In genomic region chr3:29468150-29468549, GRCh38 we compare ENCODE assay signal across 17 cellular contexts.
DNase-seq lines count a peak whose midpoint lies in the region; ATAC-seq, FAIRE-seq and TF ChIP-seq lines count a peak whose summit lies in the region.
"Had no signal": no experiment of that assay in that cellular context is flagged by ENCODE, and none has a peak within 500 bp of the region (broad histone marks: within the 10 kb centered on the region; RNA-seq: fewer than 3 reads in every experiment).

No MANE protein-coding gene starts in this region.

- H3K36me3 ChIP-seq in SJCRH30 (no peaks in the 10 kb centered on the region), H1 (ENCODE audit: control insufficient read depth in 2 of 4, insufficient read depth in 4 of 4, low read length in 3 of 4) (no peaks in the 10 kb centered on the region)
- H3K36me3 ChIP-seq in CD4-positive, alpha-beta memory T cell (ENCODE audit: insufficient read depth, low read length), result no peaks in the 10 kb centered on the region
- H3K36me3 ChIP-seq: MG63 had no signal

- H2BK120ac ChIP-seq in H1 (replicated peaks; ENCODE audit: low read depth, low read length), result no peak overlapping the region

- H3K23ac ChIP-seq in H1 (ENCODE audit: insufficient read length), result no peak overlapping the region

- TF ChIP-seq POLR2A in H1 (IDR thresholded peaks at IDR 0.05; ENCODE audit: control extremely low read depth in 1 of 2, low read depth in 2 of 2, low read length in 2 of 2), result no peak

- ATAC-seq in activated CD4-positive, CD25-positive, alpha-beta regulatory T cell treated with anti-CD3 and anti-CD28 coated beads, Interleukin-2, amount 50 U/mL, for 24 hours, result no peak
- ATAC-seq in HG02885 (IDR thresholded peaks at IDR 0.05; ENCODE audit: poor library complexity, unreplicated experiment), result no peak
- ATAC-seq in HG03045 (IDR thresholded peaks at IDR 0.05; ENCODE audit: unreplicated experiment), result no peak

- intact Hi-C loops in CD4-positive, alpha-beta memory T cell (cut with micrococcal nuclease), result no loop called here

- H3K9me3 ChIP-seq in SJCRH30 (replicated peaks), result no peaks in the 10 kb centered on the region
- H3K9me3 ChIP-seq in H1 (ENCODE audit: insufficient read depth in 2 of 2, low read depth in 1 of 2, low read length in 1 of 2), result no peaks in the 10 kb centered on the region
- no peaks in the 10 kb centered on the region for H3K9me3 ChIP-seq in CD4-positive, alpha-beta memory T cell (ENCODE audit: control insufficient read depth in 1 of 2, low read length in 2 of 2)
- H3K9me3 ChIP-seq: MG63, SK-N-SH had no signal

- no peaks in the 10 kb centered on the region for H3K79me1 ChIP-seq in H1 (ENCODE audit: low read depth, low read length)

- 89% methylated on average over 4 of the region's 4 CpGs; no CpG with 5 or more reads in 1 of the 2 experiments for WGBS in H1 (ENCODE audit: extremely low coverage in 1 of 2, insufficient coverage in 1 of 2, insufficient read length in 1 of 2, insufficient replicate concordance in 2 of 2, low coverage in 1 of 2, low lambda C conversion rate in 2 of 2, missing lambda C conversion rate in 1 of 2), 2 experiments

- no peak overlapping the region for H3K4me2 ChIP-seq in H1 (ENCODE audit: insufficient read depth in 1 of 2, low read depth in 2 of 2, low read length in 2 of 2)
- H3K4me2 ChIP-seq: PC-9, SK-N-SH had no signal

- H2AFZ ChIP-seq in H1 (ENCODE audit: low read length), result no peak overlapping the region
- H2AFZ ChIP-seq: PC-9 had no signal

- no peak for TF ChIP-seq RAD21 in H1 (IDR thresholded peaks at IDR 0.05 in 1 of 2, conservative IDR thresholded peaks at IDR 0.05 in 1 of 2; ENCODE audit: low read depth in 2 of 2, low read length in 2 of 2)

- no peak overlapping the region for H3K9ac ChIP-seq in H1 (replicated peaks in 1 of 4; ENCODE audit: extremely low read depth in 1 of 4, low read depth in 3 of 4, low read length in 3 of 4)
- H3K9ac ChIP-seq: SK-N-SH had no signal

- no peak overlapping the region for H3K4ac ChIP-seq in H1 (replicated peaks; ENCODE audit: insufficient read length, low read depth, low read length)

- H3K4me3 Mint-ChIP-seq in CD4-positive, alpha-beta memory T cell, result no peak overlapping the region

- H3K18ac ChIP-seq in H1 (ENCODE audit: extremely low read depth, low read length), result no peak overlapping the region

- no peaks in the 10 kb centered on the region for H4K20me1 ChIP-seq in H1 (replicated peaks in 1 of 2; ENCODE audit: control insufficient read depth in 1 of 2, insufficient read depth in 2 of 2, low read length in 2 of 2)

- no peak overlapping the region for H3K27ac Mint-ChIP-seq in CD4-positive, alpha-beta memory T cell

- H3K27ac ChIP-seq in SJCRH30 (no peak overlapping the region), H1 (ENCODE audit: low read depth, low read length) (no peak overlapping the region)
- no peak overlapping the region for H3K27ac ChIP-seq in CD4-positive, alpha-beta memory T cell (ENCODE audit: low read depth, low read length)
- H3K27ac ChIP-seq: PC-9 had no signal

- H4K91ac ChIP-seq in H1 (replicated peaks; ENCODE audit: insufficient read length, low read length), result no peak overlapping the region

- H3K27me3 Mint-ChIP-seq in CD4-positive, alpha-beta memory T cell, result peaks cover 0 to 1% of the 10 kb centered on the region in 2 donors

- no peak overlapping the region for H3K14ac ChIP-seq in H1 (ENCODE audit: insufficient read length)

- no peak overlapping the region for H3K56ac ChIP-seq in H1 (replicated peaks; ENCODE audit: insufficient read length, low read depth, low read length)

- no peak overlapping the region for H2BK12ac ChIP-seq in H1 (ENCODE audit: low read depth, low read length)

- H3K27me3 ChIP-seq in SJCRH30 (no peaks in the 10 kb centered on the region), H1 (replicated peaks in 1 of 4; ENCODE audit: control insufficient read depth in 3 of 4, extremely low read depth in 1 of 4, insufficient read depth in 3 of 4, low read length in 3 of 4) (no peaks in the 10 kb centered on the region)
- no peaks in the 10 kb centered on the region for H3K27me3 ChIP-seq in CD4-positive, alpha-beta memory T cell (ENCODE audit: insufficient read depth, low read length)
- H3K27me3 ChIP-seq: MG63 had no signal

- no peaks in the 10 kb centered on the region for H3K36me3 Mint-ChIP-seq in CD4-positive, alpha-beta memory T cell

- H2BK15ac ChIP-seq in H1 (ENCODE audit: low read length), result no peak overlapping the region

- no peak overlapping the region for H2BK5ac ChIP-seq in H1 (ENCODE audit: low read depth, low read length)

- H3K4me3 ChIP-seq in HFF-Myc (replicated peaks; ENCODE audit: low read depth, low read length) (no peak overlapping the region), SJCRH30 (no peak overlapping the region), H1 (ENCODE audit: extremely low read depth in 1 of 4, insufficient read depth in 2 of 4, low read depth in 3 of 4, low read length in 4 of 4) (no peak overlapping the region)
- no peak overlapping the region for H3K4me3 ChIP-seq in CD4-positive, alpha-beta memory T cell (ENCODE audit: low read length in 2 of 2)
- H3K4me3 ChIP-seq: MG63, PC-9 had no signal

- peak overlapping the region; percentile 40; the same call in 1 of the 2 replicates for H2BK20ac ChIP-seq in H1 (ENCODE audit: low read length)

- TF ChIP-seq EP300 in H1 (IDR thresholded peaks at IDR 0.05; ENCODE audit: borderline replicate concordance in 1 of 2, low read depth in 2 of 2, low read length in 2 of 2), result no peak

- H4K5ac ChIP-seq in H1 (ENCODE audit: insufficient read length, low read depth, low read length), result no peak overlapping the region

- H3K79me2 ChIP-seq in H1 (ENCODE audit: control insufficient read depth in 1 of 2, insufficient read depth in 2 of 2, low read length in 2 of 2), result no peaks in the 10 kb centered on the region

- no peaks in the 10 kb centered on the region for H3K4me1 Mint-ChIP-seq in CD4-positive, alpha-beta memory T cell

- H3K9me3 Mint-ChIP-seq in CD4-positive, alpha-beta memory T cell, result peaks cover 0 to 4% (median 0%) of the 10 kb centered on the region in 8 donors

- CTCF ChIA-PET in H1 (lab: Charles Lee; ENCODE audit: partially characterized antibody), result no interaction called here
- CTCF ChIA-PET in CD4-positive, alpha-beta memory T cell (lab: Charles Lee; ENCODE audit: partially characterized antibody), result no interaction called here

- no peak overlapping the region for H2AK5ac ChIP-seq in H1 (ENCODE audit: low read depth, low read length)

- POLR2A ChIA-PET in H1 (lab: Charles Lee; ENCODE audit: partially characterized antibody), result no interaction called here
- POLR2A ChIA-PET in CD4-positive, alpha-beta memory T cell (lab: Charles Lee; ENCODE audit: partially characterized antibody), result no interaction called here

- peaks cover 25% of the 10 kb centered on the region for H3K4me1 ChIP-seq in SJCRH30
- peaks cover 0 to 9% (median 5%) of the 10 kb centered on the region in 4 experiments; a peak in 4 of 7 replicates for H3K4me1 ChIP-seq in H1 (replicated peaks in 1 of 4; ENCODE audit: control insufficient read depth in 3 of 4, insufficient read depth in 4 of 4, low read length in 3 of 4)
- H3K4me1 ChIP-seq in CD4-positive, alpha-beta memory T cell (ENCODE audit: insufficient read depth, low read length), result no peaks in the 10 kb centered on the region

- peak; percentile 61 for DNase-seq in HFF-Myc (ENCODE audit: extremely low read depth, low read depth)
- DNase-seq in SJCRH30, result peak; percentile 73 to 86
- no peak for DNase-seq in H1 (ENCODE audit: low read depth in 1 of 2, low spot score in 2 of 2)
- DNase-seq in CD4-positive, alpha-beta memory T cell, result no peak
- DNase-seq: ACHN, AML-193, HCEC 1CT, MG63, NCI-H1105 treated with DMSO at 0.1 percent for 48 hours, NCI-H187, NCI-H345, PC-9, SK-N-SH, T-helper 1 cell had no signal

- H4K8ac ChIP-seq in H1 (ENCODE audit: extremely low read depth, insufficient read depth, low read length), result no peak overlapping the region

- TF ChIP-seq CTCF in HFF-Myc (IDR thresholded peaks at IDR 0.05; ENCODE audit: low read depth, low read length, missing control alignments) (no peak), H1 (IDR thresholded peaks at IDR 0.05; ENCODE audit: control extremely low read depth in 1 of 3, insufficient read depth in 1 of 3, low read depth in 1 of 3, low read length in 3 of 3) (no peak)

- H3K23me2 ChIP-seq in H1 (ENCODE audit: low read depth, low read length), result no peaks in the 10 kb centered on the region

- no peak for FAIRE-seq in H1 (lab: Jason Lieb, UNC)

TF ChIP-seq in H1, 55 proteins besides CTCF, POLR2A, EP300 and RAD21:
- no peak for TF ChIP-seq RXRA (IDR thresholded peaks at IDR 0.05; ENCODE audit: insufficient read depth, low read depth, low read length)

Comparison
In these comparisons a context has a peak if more than half of its experiments do, and no peak if none do; other contexts are left out.
1. DNase-seq: peak in HFF-Myc (single experiment) and SJCRH30 (2 of 2); none in H1 (0 of 2) and CD4-positive, alpha-beta memory T cell (0 of 5).